Comparison of ENCODE assay signal across 1 cellular context in genomic region chr17:28743243-28744103, GRCh38.
A peak's percentile ranks its signal among the peaks of the same experiment; 100 is the strongest.
TF ChIP-seq lines count a peak whose summit lies in the region.

Gene TRAF4, plus strand, starts transcription at chr17:28744011. Its CDS starts 102 bp downstream, at chr17:28744113.

TF ChIP-seq in Ishikawa, 13 proteins besides CTCF, POLR2A, EP300 and RAD21 (continued from another document):
- TF ChIP-seq TCF12 (IDR thresholded peaks at IDR 0.05; ENCODE audit: low read depth) (peak; percentile 85), CEBPB (IDR thresholded peaks at IDR 0.05) (no peak)
